ENCODE assay signal across 18 cellular contexts in the genomic region with DNA sequence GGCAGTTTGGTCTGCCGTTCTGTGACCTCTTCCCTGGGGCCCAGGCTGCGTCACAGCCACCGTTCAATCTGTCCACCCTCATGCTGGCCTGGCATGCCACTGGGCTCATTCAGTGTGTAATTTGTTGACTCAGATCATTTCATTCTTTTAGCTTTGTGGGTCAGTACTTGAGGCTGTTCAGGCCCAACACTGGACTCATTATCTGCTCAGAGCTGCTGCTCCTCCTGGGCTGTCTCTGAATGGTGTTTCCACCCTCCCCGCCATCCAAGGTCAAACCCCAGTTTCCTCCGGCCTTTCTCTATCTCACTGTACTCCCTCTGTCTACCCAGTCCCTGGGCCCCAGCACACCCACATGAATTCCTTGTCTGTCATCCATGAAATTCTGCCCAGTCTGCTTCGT.
DNase-seq lines count a peak whose midpoint lies in the region; ATAC-seq, FAIRE-seq and TF ChIP-seq lines count a peak whose summit lies in the region.
"Had no signal": no experiment of that assay in that cellular context is flagged by ENCODE, and none has a peak within 500 bp of the region (broad histone marks: within the 10 kb centered on the region; RNA-seq: fewer than 3 reads in every experiment).

No MANE protein-coding gene starts in this region.

- FAIRE-seq in RCC 7860 (lab: Jason Lieb, UNC): peak; percentile 31
- FAIRE-seq in K562 (lab: Jason Lieb, UNC): no peak

- H3K79me2 ChIP-seq in K562 (ENCODE audit: control insufficient read depth, insufficient read depth, low read length): no peaks in the 10 kb centered on the region

- intact Hi-C loops in K562 (cut with micrococcal nuclease): no loop called here
- intact Hi-C loops in left ventricle myocardium superior (cut with micrococcal nuclease): no loop called here
- intact Hi-C loops in CD14-positive monocyte (cut with micrococcal nuclease): no loop called here

- no peaks in the 10 kb centered on the region for H3K27me3 ChIP-seq in K562 (ENCODE audit: control insufficient read depth in 2 of 2, insufficient read depth in 2 of 2, low read length in 2 of 2)
- H3K27me3 ChIP-seq: dorsolateral prefrontal cortex, gastrocnemius medialis had no signal

- peaks cover 35% of the 10 kb centered on the region for H3K4me1 Mint-ChIP-seq in activated T-cell treated with anti-CD3 and anti-CD28 coated beads, Interleukin-2, amount 50 U/mL, for 72 hours (ENCODE audit: low read depth)
- H3K4me1 Mint-ChIP-seq in CD14-positive monocyte: no peaks in the 10 kb centered on the region

- POLR2A ChIA-PET in K562 (lab: Yijun Ruan, JAX): interaction anchor here (1.2 to 1.3 kb wide), 2 partner anchors 9 to 10 kb away, joined by 4 to 5 read pairs; no protein-coding TSS in a partner anchor

- peaks cover 14 to 18% of the 10 kb centered on the region in 2 donors for H3K36me3 Mint-ChIP-seq in activated T-cell treated with anti-CD3 and anti-CD28 coated beads, Interleukin-2, amount 50 U/mL, for 72 hours (ENCODE audit: insufficient read depth in 2 of 2)
- H3K36me3 Mint-ChIP-seq in CD14-positive monocyte: no peaks in the 10 kb centered on the region

- no peak overlapping the region for H3K4me3 Mint-ChIP-seq in activated T-cell treated with anti-CD3 and anti-CD28 coated beads, Interleukin-2, amount 50 U/mL, for 72 hours
- H3K4me3 Mint-ChIP-seq in CD14-positive monocyte: no peak overlapping the region
- H3K4me3 Mint-ChIP-seq: T-cell had no signal

- peak overlapping the region in 1 of 2 experiments; percentile 24; a peak in 1 of 4 replicates for H3K9ac ChIP-seq in K562 (ENCODE audit: insufficient read depth in 1 of 2, low read depth in 2 of 2, low read length in 2 of 2)

- peak overlapping the region; percentile 15 for H3K4me2 ChIP-seq in K562 (ENCODE audit: insufficient read depth, low read length)

- TF ChIP-seq RAD21 in K562 (CRISPR knock-in tag; conservative IDR thresholded peaks at IDR 0.05 in 1 of 2, IDR thresholded peaks at IDR 0.05 in 1 of 2): no peak

- no peak overlapping the region for H3K27ac Mint-ChIP-seq in activated T-cell treated with anti-CD3 and anti-CD28 coated beads, Interleukin-2, amount 50 U/mL, for 72 hours
- no peak overlapping the region for H3K27ac Mint-ChIP-seq in CD14-positive monocyte
- H3K27ac Mint-ChIP-seq: T-cell had no signal

- BruUV-seq in K562 (replicated peaks; lab: Mats Ljungman, UMichigan): no TSS peak

- H3K27ac ChIP-seq in K562 (ENCODE audit: extremely low read depth, low read depth, low read length): no peak overlapping the region
- H3K27ac ChIP-seq: gastrocnemius medialis had no signal

- H3K9me3 Mint-ChIP-seq in activated T-cell treated with anti-CD3 and anti-CD28 coated beads, Interleukin-2, amount 50 U/mL, for 72 hours: peaks cover 9 to 21% of the 10 kb centered on the region in 2 donors
- H3K9me3 Mint-ChIP-seq in CD14-positive monocyte: peaks cover 7 to 22% (median 14%) of the 10 kb centered on the region in 7 donors

- no peaks in the 10 kb centered on the region for H4K20me1 ChIP-seq in K562 (replicated peaks; ENCODE audit: control insufficient read depth, insufficient read depth, low read length)

- H3K27me3 Mint-ChIP-seq in activated T-cell treated with anti-CD3 and anti-CD28 coated beads, Interleukin-2, amount 50 U/mL, for 72 hours (ENCODE audit: low read depth): no peaks in the 10 kb centered on the region
- peaks cover 0 to 6% (median 3%) of the 10 kb centered on the region in 3 donors for H3K27me3 Mint-ChIP-seq in CD14-positive monocyte (ENCODE audit: low read depth in 3 of 3)
- H3K27me3 Mint-ChIP-seq: T-cell had no signal

- peaks cover 9 to 13% of the 10 kb centered on the region in 2 experiments; a peak in 4 of 5 replicates for H3K4me1 ChIP-seq in K562 (replicated peaks in 1 of 2; ENCODE audit: control insufficient read depth in 2 of 2, insufficient read depth in 2 of 2, low read length in 2 of 2)
- H3K4me1 ChIP-seq: gastrocnemius medialis had no signal

- in situ Hi-C loops in K562 (cut with MboI): no loop called here

- no peak for TF ChIP-seq POLR2A in K562 (conservative IDR thresholded peaks at IDR 0.05)

- 38% methylated on average over 6 of the region's 6 CpGs for WGBS in K562 (ENCODE audit: insufficient coverage, low coverage, missing lambda C conversion rate)

- peak; percentile 52 for ATAC-seq in K562
- peak; percentile 79 for ATAC-seq in left ventricle myocardium superior
- ATAC-seq in HG02852 (IDR thresholded peaks at IDR 0.05; ENCODE audit: unreplicated experiment): no peak
- ATAC-seq in activated T-cell treated with anti-CD3 and anti-CD28 coated beads, Interleukin-2, amount 50 U/mL, for 72 hours (replicated peaks in 1 of 2): no peak
- ATAC-seq: gastrocnemius medialis, HCT116, mucosa of descending colon, T-cell had no signal

- no peaks in the 10 kb centered on the region; the same call in 1 of the 2 replicates for H3K9me3 ChIP-seq in K562 (replicated peaks; ENCODE audit: control insufficient read depth, insufficient read depth, low read depth, low read length)
- H3K9me3 ChIP-seq: gastrocnemius medialis, mucosa of descending colon had no signal

- CTCF ChIA-PET in K562 (lab: Yijun Ruan, JAX; ENCODE audit: low intra/inter-chr PET ratio): no interaction called here

- TF ChIP-seq CTCF in K562 (IDR thresholded peaks at IDR 0.05 in 2 of 3, conservative IDR thresholded peaks at IDR 0.05 in 1 of 3; ENCODE audit: insufficient read depth in 2 of 3, low read depth in 1 of 3, low read length in 3 of 3) (no peak), CD14-positive monocyte (IDR thresholded peaks at IDR 0.05) (no peak)

- TF ChIP-seq EP300 in K562 (IDR thresholded peaks at IDR 0.05; ENCODE audit: low read length): no peak

- H3K4me3 ChIP-seq in K562: no peak overlapping the region
- H3K4me3 ChIP-seq: dorsolateral prefrontal cortex, gastrocnemius medialis, mucosa of descending colon had no signal

- H3K36me3 ChIP-seq in K562 (ENCODE audit: control insufficient read depth, insufficient read depth, low read length): no peaks in the 10 kb centered on the region
- H3K36me3 ChIP-seq: gastrocnemius medialis had no signal

- H3K9me1 ChIP-seq in K562 (ENCODE audit: control insufficient read depth, insufficient read depth, low read length): no peaks in the 10 kb centered on the region

- peak overlapping the region; percentile 28; the same call in 1 of the 2 replicates for H2AFZ ChIP-seq in K562 (ENCODE audit: low read depth, low read length)

- DNase-seq in RCC 7860 (ENCODE audit: low spot score) (no peak), K562 (ENCODE audit: extremely low read depth in 1 of 4, low spot score in 3 of 4) (peak in 2 of 4 experiments; percentile 21 to 35), left ventricle myocardium superior (no peak), renal cortical epithelial cell (ENCODE audit: low read depth) (peak; percentile 45), CD14-positive monocyte (ENCODE audit: low spot score) (no peak), NCI-H446 (lab: John Stamatoyannopoulos, UW) (no peak)
- no peak for DNase-seq in activated T-cell treated with anti-CD3 and anti-CD28 coated beads, Interleukin-2, amount 50 U/mL, for 72 hours
- DNase-seq: activated naive CD4-positive, alpha-beta T cell; erythroblast; gastrocnemius medialis; mucosa of descending colon; NCI-H1105; NCI-H524; stimulated activated CD4-positive, alpha-beta T cell treated with anti-CD3 and anti-CD28 coated beads, Interleukin-12 subunit alpha, Interleukin-12 subunit beta, amount 100 ng/mL, for 4 hours; T-cell had no signal

TF ChIP-seq in K562, 482 proteins besides CTCF, POLR2A, EP300 and RAD21 (continues in another document):
- TF ChIP-seq PML (IDR thresholded peaks at IDR 0.05; ENCODE audit: low read length) (no peak), CEBPZ (IDR thresholded peaks at IDR 0.05; ENCODE audit: borderline replicate concordance, low read depth, low read length) (no peak), ATF1 (CRISPR knock-in tag; IDR thresholded peaks at IDR 0.05) (no peak), ATF1 (tag; IDR thresholded peaks at IDR 0.05) (no peak)
- TF ChIP-seq, protein P1, sequence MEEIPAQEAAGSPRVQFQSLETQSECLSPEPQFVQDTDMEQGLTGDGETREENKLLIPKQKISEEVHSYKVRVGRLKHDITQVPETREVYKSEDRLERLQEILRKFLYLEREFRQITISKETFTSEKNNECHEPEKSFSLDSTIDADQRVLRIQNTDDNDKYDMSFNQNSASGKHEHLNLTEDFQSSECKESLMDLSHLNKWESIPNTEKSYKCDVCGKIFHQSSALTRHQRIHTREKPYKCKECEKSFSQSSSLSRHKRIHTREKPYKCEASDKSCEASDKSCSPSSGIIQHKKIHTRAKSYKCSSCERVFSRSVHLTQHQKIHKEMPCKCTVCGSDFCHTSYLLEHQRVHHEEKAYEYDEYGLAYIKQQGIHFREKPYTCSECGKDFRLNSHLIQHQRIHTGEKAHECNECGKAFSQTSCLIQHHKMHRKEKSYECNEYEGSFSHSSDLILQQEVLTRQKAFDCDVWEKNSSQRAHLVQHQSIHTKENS (CRISPR knock-in tag; IDR thresholded peaks at IDR 0.05): no peak

Comparison
In these comparisons a context has a peak if more than half of its experiments do, and no peak if none do; other contexts are left out.
1. ATAC-seq: peak in K562 (single experiment) and left ventricle myocardium superior (single experiment); none in HG02852 (single experiment) and activated T-cell treated with anti-CD3 and anti-CD28 coated beads, Interleukin-2, amount 50 U/mL, for 72 hours (0 of 2).